Comparison of ENCODE assay signal across 15 cellular contexts in genomic region chr9:129999123-129999510, GRCh38. TPM values are rescaled to one million over a fixed set of nuclear protein-coding genes. Genes with fewer than 3 reads are reported as not detected.
A peak's percentile ranks its signal among the peaks of the same experiment; 100 is the strongest.
DNase-seq lines count a peak whose midpoint lies in the region; ATAC-seq and TF ChIP-seq lines count a peak whose summit lies in the region.
"Had no signal": no experiment of that assay in that cellular context is flagged by ENCODE, and none has a peak within 500 bp of the region (broad histone marks: within the 10 kb centered on the region; RNA-seq: fewer than 3 reads in every experiment).

No MANE protein-coding gene starts in this region.

- H3K9me3 Mint-ChIP-seq in activated CD4-positive, alpha-beta T cell treated with anti-CD3 and anti-CD28 coated beads, Interleukin-2, amount 10 ng/mL, durations not matched to agents 24 days and 14 days, result no peaks in the 10 kb centered on the region
- no peaks in the 10 kb centered on the region for H3K9me3 Mint-ChIP-seq in WTC11
- no peaks in the 10 kb centered on the region for H3K9me3 Mint-ChIP-seq in effector memory CD8-positive, alpha-beta T cell
- H3K9me3 Mint-ChIP-seq in stimulated activated memory B cell treated with anti-CD40 and anti-IgM and Interleukin-4, amounts not matched to agents 10 μg/mL and 1 μg/mL and 100 μg/mL, for 72 hours, result no peaks in the 10 kb centered on the region

- no peaks in the 10 kb centered on the region for H3K27me3 Mint-ChIP-seq in activated CD4-positive, alpha-beta T cell treated with anti-CD3 and anti-CD28 coated beads, Interleukin-2, amount 10 ng/mL, durations not matched to agents 24 days and 14 days
- no peaks in the 10 kb centered on the region for H3K27me3 Mint-ChIP-seq in WTC11 (ENCODE audit: low read depth)
- no peaks in the 10 kb centered on the region for H3K27me3 Mint-ChIP-seq in effector memory CD8-positive, alpha-beta T cell
- H3K27me3 Mint-ChIP-seq in stimulated activated memory B cell treated with anti-CD40 and anti-IgM and Interleukin-4, amounts not matched to agents 10 μg/mL and 1 μg/mL and 100 μg/mL, for 72 hours, result no peaks in the 10 kb centered on the region

- CTCF ChIA-PET in WTC11 (lab: Charles Lee), result no interaction called here

- intact Hi-C loops in activated CD4-positive, alpha-beta T cell treated with anti-CD3 and anti-CD28 coated beads, Interleukin-2, amount 10 ng/mL, durations not matched to agents 24 days and 14 days (cut with micrococcal nuclease), result loop anchor here (1.0 kb wide), 1 partner anchor 8 kb away; no protein-coding TSS in a partner anchor

- no peak for ATAC-seq in WTC11
- no peak for ATAC-seq in effector memory CD8-positive, alpha-beta T cell (replicated peaks)
- no peak for ATAC-seq in stimulated activated memory B cell treated with anti-CD40 and anti-IgM and Interleukin-4, amounts not matched to agents 10 μg/mL and 1 μg/mL and 100 μg/mL, for 72 hours
- ATAC-seq in GM18498 (IDR thresholded peaks at IDR 0.05; ENCODE audit: unreplicated experiment), result no peak
- ATAC-seq: A549, left cardiac atrium had no signal

- peaks cover 50% of the 10 kb centered on the region for H3K36me3 Mint-ChIP-seq in activated CD4-positive, alpha-beta T cell treated with anti-CD3 and anti-CD28 coated beads, Interleukin-2, amount 10 ng/mL, durations not matched to agents 24 days and 14 days (ENCODE audit: low read depth)
- H3K36me3 Mint-ChIP-seq in WTC11, result peaks cover 1% of the 10 kb centered on the region; the same call in 1 of the 2 replicates
- peaks cover 81% of the 10 kb centered on the region for H3K36me3 Mint-ChIP-seq in effector memory CD8-positive, alpha-beta T cell (ENCODE audit: insufficient read depth)
- peaks cover 60% of the 10 kb centered on the region for H3K36me3 Mint-ChIP-seq in stimulated activated memory B cell treated with anti-CD40 and anti-IgM and Interleukin-4, amounts not matched to agents 10 μg/mL and 1 μg/mL and 100 μg/mL, for 72 hours

- POLR2A ChIA-PET in WTC11 (lab: Charles Lee), result interaction anchor here (0.6 to 0.7 kb wide), 2 partner anchors 20 to 1247 kb away, joined by 3 read pairs; no protein-coding TSS in a partner anchor

- TF ChIP-seq CTCF in WTC11 (IDR thresholded peaks at IDR 0.05), result no peak

- no peak for DNase-seq in activated CD4-positive, alpha-beta T cell treated with anti-CD3 and anti-CD28 coated beads, Interleukin-2, amount 10 ng/mL, durations not matched to agents 24 days and 14 days
- DNase-seq in activated CD4-positive, alpha-beta T cell treated with anti-CD3 and anti-CD28 coated beads for 1 hour, result no peak
- no peak for DNase-seq in WTC11 (ENCODE audit: low spot score)
- no peak for DNase-seq in effector memory CD8-positive, alpha-beta T cell
- DNase-seq in NCI-H1694 (lab: John Stamatoyannopoulos, UW), result no peak
- DNase-seq in NCI-H524 treated with DMSO at 0.1 percent for 48 hours (lab: John Stamatoyannopoulos, UW), result no peak
- DNase-seq: activated CD4-positive, CD25-positive, alpha-beta regulatory T cell treated with anti-CD3 and anti-CD28 coated beads, Interleukin-2, amount 50 U/mL, for 72 hours; glutamatergic neuron; KBM-7; left cardiac atrium; NCI-H2029 treated with DMSO at 0.1 percent for 48 hours; SHP77 treated with DMSO at 0.1 percent for 48 hours had no signal

- H3K4me1 Mint-ChIP-seq in activated CD4-positive, alpha-beta T cell treated with anti-CD3 and anti-CD28 coated beads, Interleukin-2, amount 10 ng/mL, durations not matched to agents 24 days and 14 days, result peaks cover 57% of the 10 kb centered on the region
- H3K4me1 Mint-ChIP-seq in WTC11, result peaks cover 19% of the 10 kb centered on the region
- peaks cover 65 to 67% of the 10 kb centered on the region in 2 donors for H3K4me1 Mint-ChIP-seq in effector memory CD8-positive, alpha-beta T cell (ENCODE audit: low read depth in 2 of 2)
- H3K4me1 Mint-ChIP-seq in stimulated activated memory B cell treated with anti-CD40 and anti-IgM and Interleukin-4, amounts not matched to agents 10 μg/mL and 1 μg/mL and 100 μg/mL, for 72 hours, result peaks cover 77% of the 10 kb centered on the region

- peak overlapping the region; percentile 58 for H3K4me3 Mint-ChIP-seq in activated CD4-positive, alpha-beta T cell treated with anti-CD3 and anti-CD28 coated beads, Interleukin-2, amount 10 ng/mL, durations not matched to agents 24 days and 14 days
- no peak overlapping the region for H3K4me3 Mint-ChIP-seq in WTC11
- H3K4me3 Mint-ChIP-seq in effector memory CD8-positive, alpha-beta T cell, result peak overlapping the region; percentile 12 to 55
- peak overlapping the region; percentile 51 for H3K4me3 Mint-ChIP-seq in stimulated activated memory B cell treated with anti-CD40 and anti-IgM and Interleukin-4, amounts not matched to agents 10 μg/mL and 1 μg/mL and 100 μg/mL, for 72 hours

- peak overlapping the region; percentile 86 for H3K27ac Mint-ChIP-seq in activated CD4-positive, alpha-beta T cell treated with anti-CD3 and anti-CD28 coated beads, Interleukin-2, amount 10 ng/mL, durations not matched to agents 24 days and 14 days
- peak overlapping the region; percentile 43; the same call in 1 of the 2 replicates for H3K27ac Mint-ChIP-seq in WTC11
- peak overlapping the region; percentile 95 to 97 for H3K27ac Mint-ChIP-seq in effector memory CD8-positive, alpha-beta T cell
- H3K27ac Mint-ChIP-seq in stimulated activated memory B cell treated with anti-CD40 and anti-IgM and Interleukin-4, amounts not matched to agents 10 μg/mL and 1 μg/mL and 100 μg/mL, for 72 hours, result peak overlapping the region; percentile 90

TF ChIP-seq in WTC11, 78 proteins besides CTCF, POLR2A, EP300 and RAD21:
- TF ChIP-seq ATF1 (CRISPR knock-in tag; IDR thresholded peaks at IDR 0.05) (no peak), ZNF121 (CRISPR knock-in tag; IDR thresholded peaks at IDR 0.05) (no peak), JAZF1 (CRISPR knock-in tag; IDR thresholded peaks at IDR 0.05) (no peak), RELA (CRISPR knock-in tag; IDR thresholded peaks at IDR 0.05; ENCODE audit: borderline replicate concordance) (no peak), ATF2 (CRISPR knock-in tag; IDR thresholded peaks at IDR 0.05; ENCODE audit: borderline replicate concordance, low read depth) (no peak), NR1H2 (CRISPR knock-in tag; IDR thresholded peaks at IDR 0.05) (no peak), CREM (CRISPR knock-in tag; IDR thresholded peaks at IDR 0.05) (no peak)

RNA-seq across cellular contexts. Expression of gene FNBP1, which starts 43.9 kb away (rescaled TPM):
- 245 TPM in 2 replicates for total RNA-seq in activated CD4-positive, alpha-beta T cell treated with anti-CD3 and anti-CD28 coated beads, Interleukin-2, amount 10 ng/mL, durations not matched to agents 24 days and 14 days
- total RNA-seq in WTC11 (2021), result 38.1 to 43.6 TPM (median 38.4 TPM) in 3 replicates

RNA-seq across cellular contexts. Expression of gene GPR107, which starts 54.6 kb away (rescaled TPM):
- 19.2 and 23.6 TPM in 2 replicates for total RNA-seq in activated CD4-positive, alpha-beta T cell treated with anti-CD3 and anti-CD28 coated beads, Interleukin-2, amount 10 ng/mL, durations not matched to agents 24 days and 14 days
- 33.2 to 36.4 TPM (median 34.7 TPM) in 3 replicates for total RNA-seq in WTC11 (2021)

Comparison
In these comparisons a context has a peak if more than half of its experiments do, and no peak if none do; other contexts are left out.
1. H3K27ac Mint-ChIP-seq: peak in every context shown above with its lines; median percentile 96 in effector memory CD8-positive, alpha-beta T cell; 90 in stimulated activated memory B cell treated with anti-CD40 and anti-IgM and Interleukin-4, amounts not matched to agents 10 μg/mL and 1 μg/mL and 100 μg/mL, for 72 hours; 86 in activated CD4-positive, alpha-beta T cell treated with anti-CD3 and anti-CD28 coated beads, Interleukin-2, amount 10 ng/mL, durations not matched to agents 24 days and 14 days; 43 in WTC11.